11 cellular contexts compared by ENCODE assay signal in genomic region chr3:30672959-30673358, GRCh38.
A peak's percentile ranks its signal among the peaks of the same experiment; 100 is the strongest.
DNase-seq lines count a peak whose midpoint lies in the region; ATAC-seq and TF ChIP-seq lines count a peak whose summit lies in the region.
"Had no signal": no experiment of that assay in that cellular context is flagged by ENCODE, and none has a peak within 500 bp of the region (broad histone marks: within the 10 kb centered on the region; RNA-seq: fewer than 3 reads in every experiment).

No MANE protein-coding gene starts in this region.

- H3K4me1 Mint-ChIP-seq in CD8-positive, alpha-beta memory T cell = peaks cover 82 to 99% (median 99%) of the 10 kb centered on the region in 3 donors
- H3K4me1 Mint-ChIP-seq in activated B cell treated with CpG ODN at 0.5 μM for 24 hours = peaks cover 94% of the 10 kb centered on the region

- intact Hi-C loops in activated B cell treated with CpG ODN at 0.5 μM for 24 hours (cut with micrococcal nuclease) = no loop called here

- no peak for TF ChIP-seq CTCF in activated B cell treated with CpG ODN at 0.5 μM for 24 hours (IDR thresholded peaks at IDR 0.05)
- TF ChIP-seq CTCF in omental fat pad (IDR thresholded peaks at IDR 0.05) = no peak

- no peaks in the 10 kb centered on the region for H3K9me3 ChIP-seq in CD8-positive, alpha-beta memory T cell (ENCODE audit: low read length)
- H3K9me3 ChIP-seq: colonic mucosa had no signal

- H3K27ac Mint-ChIP-seq in CD8-positive, alpha-beta memory T cell = peak overlapping the region in 7 of 8 donors; percentile 3 to 88 (median 47)
- H3K27ac Mint-ChIP-seq in activated B cell treated with CpG ODN at 0.5 μM for 24 hours = peak overlapping the region; percentile 70
- H3K27ac Mint-ChIP-seq: nephron had no signal

- POLR2A ChIA-PET in CD8-positive, alpha-beta memory T cell (lab: Charles Lee) = no interaction called here
- POLR2A ChIA-PET in activated B cell treated with CpG ODN at 0.5 μM for 24 hours (lab: Charles Lee) = interaction anchor here (0.8 kb wide), 1 partner anchor 67 kb away, joined by 4 read pairs; the partner anchor contains the start of gene TGFBR2

- H3K4me1 ChIP-seq in CD8-positive, alpha-beta memory T cell (ENCODE audit: insufficient read depth, low read length) = peaks cover 67% of the 10 kb centered on the region
- H3K4me1 ChIP-seq: colonic mucosa had no signal

- H3K4me3 ChIP-seq in CD8-positive, alpha-beta memory T cell (ENCODE audit: low read length) = no peak overlapping the region
- H3K4me3 ChIP-seq: colonic mucosa had no signal

- no peak for DNase-seq in CD8-positive, alpha-beta memory T cell
- DNase-seq in activated B cell treated with CpG ODN at 0.5 μM for 24 hours (no peak), glomerular visceral epithelial cell (ENCODE audit: extremely low spot score) (peak; percentile 24), omental fat pad (ENCODE audit: low spot score) (no peak), T-helper 9 cell (no peak), pons (ENCODE audit: low spot score) (no peak), GF-D8 (lab: John Stamatoyannopoulos, UW) (no peak)
- DNase-seq: colonic mucosa, NCI-H1105 treated with DMSO at 0.1 percent for 48 hours had no signal

- ATAC-seq in activated B cell treated with CpG ODN at 0.5 μM for 24 hours (ENCODE audit: low read depth) (no peak), omental fat pad (ENCODE audit: low FRiP score) (peak; percentile 52), GM18909 (IDR thresholded peaks at IDR 0.05; ENCODE audit: poor library complexity, unreplicated experiment) (no peak)

- no peaks in the 10 kb centered on the region for H3K27me3 Mint-ChIP-seq in CD8-positive, alpha-beta memory T cell
- no peaks in the 10 kb centered on the region for H3K27me3 Mint-ChIP-seq in activated B cell treated with CpG ODN at 0.5 μM for 24 hours

- H3K36me3 Mint-ChIP-seq in CD8-positive, alpha-beta memory T cell = peaks cover 49 to 99% (median 76%) of the 10 kb centered on the region in 3 donors
- H3K36me3 Mint-ChIP-seq in activated B cell treated with CpG ODN at 0.5 μM for 24 hours (ENCODE audit: low read depth) = peaks cover 98% of the 10 kb centered on the region

- H3K4me3 Mint-ChIP-seq in CD8-positive, alpha-beta memory T cell = peak overlapping the region in 1 of 7 donors; percentile 13
- H3K4me3 Mint-ChIP-seq in activated B cell treated with CpG ODN at 0.5 μM for 24 hours = peak overlapping the region; percentile 19
- H3K4me3 Mint-ChIP-seq: nephron had no signal

- no peak overlapping the region for H3K27ac ChIP-seq in CD8-positive, alpha-beta memory T cell (ENCODE audit: low read depth, low read length)
- H3K27ac ChIP-seq: colonic mucosa had no signal

- no peaks in the 10 kb centered on the region for H3K9me3 Mint-ChIP-seq in CD8-positive, alpha-beta memory T cell
- peaks cover 6% of the 10 kb centered on the region for H3K9me3 Mint-ChIP-seq in activated B cell treated with CpG ODN at 0.5 μM for 24 hours
- H3K9me3 Mint-ChIP-seq: nephron had no signal

- H3K36me3 ChIP-seq in CD8-positive, alpha-beta memory T cell (ENCODE audit: insufficient read depth, low read length) = peaks cover 41% of the 10 kb centered on the region
- H3K36me3 ChIP-seq: colonic mucosa had no signal

- no peaks in the 10 kb centered on the region for H3K27me3 ChIP-seq in CD8-positive, alpha-beta memory T cell (ENCODE audit: insufficient read depth, low read length, poor library complexity, severe bottlenecking)
- H3K27me3 ChIP-seq: colonic mucosa had no signal

- CTCF ChIA-PET in CD8-positive, alpha-beta memory T cell (lab: Charles Lee) = no interaction called here
- CTCF ChIA-PET in activated B cell treated with CpG ODN at 0.5 μM for 24 hours (lab: Charles Lee) = no interaction called here
